1 cellular context compared by ENCODE assay signal in the genomic region with DNA sequence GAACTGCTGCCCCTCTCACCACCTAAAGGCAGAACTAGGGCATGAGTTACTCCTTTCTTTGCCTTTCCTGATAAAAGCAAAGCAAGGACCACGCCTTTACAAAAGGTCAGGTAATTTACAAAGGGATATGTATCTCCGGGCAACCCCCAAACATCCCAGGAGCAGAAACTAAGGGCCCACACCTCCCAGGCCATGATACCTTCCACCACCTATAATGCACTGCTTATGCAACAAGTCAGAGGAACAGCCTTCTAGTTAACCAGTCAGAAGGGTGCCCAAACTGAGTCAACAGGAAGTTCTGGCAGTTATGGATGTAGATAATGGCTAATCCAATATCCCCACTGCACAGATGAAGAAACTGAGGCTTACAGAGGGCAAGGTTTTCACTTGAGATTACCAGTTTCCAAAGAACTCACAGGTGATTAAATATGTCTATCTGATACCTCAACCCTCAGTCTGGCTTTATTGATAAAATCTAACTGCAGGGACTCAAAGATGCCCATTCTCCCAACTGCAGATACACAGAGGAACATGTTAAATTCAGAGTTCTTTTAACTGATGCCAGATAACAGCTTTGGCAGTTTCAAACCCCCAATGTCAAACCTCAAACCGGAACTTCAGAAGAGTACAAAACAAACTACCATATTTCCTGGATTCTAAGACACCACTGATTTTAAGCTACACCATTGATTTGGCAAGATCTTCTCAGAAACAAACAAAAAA.
TF ChIP-seq lines count a peak whose summit lies in the region.

No MANE protein-coding gene starts in this region.

TF ChIP-seq in GM23338, 12 proteins besides CTCF, POLR2A, EP300 and RAD21:
- TF ChIP-seq, protein P1, sequence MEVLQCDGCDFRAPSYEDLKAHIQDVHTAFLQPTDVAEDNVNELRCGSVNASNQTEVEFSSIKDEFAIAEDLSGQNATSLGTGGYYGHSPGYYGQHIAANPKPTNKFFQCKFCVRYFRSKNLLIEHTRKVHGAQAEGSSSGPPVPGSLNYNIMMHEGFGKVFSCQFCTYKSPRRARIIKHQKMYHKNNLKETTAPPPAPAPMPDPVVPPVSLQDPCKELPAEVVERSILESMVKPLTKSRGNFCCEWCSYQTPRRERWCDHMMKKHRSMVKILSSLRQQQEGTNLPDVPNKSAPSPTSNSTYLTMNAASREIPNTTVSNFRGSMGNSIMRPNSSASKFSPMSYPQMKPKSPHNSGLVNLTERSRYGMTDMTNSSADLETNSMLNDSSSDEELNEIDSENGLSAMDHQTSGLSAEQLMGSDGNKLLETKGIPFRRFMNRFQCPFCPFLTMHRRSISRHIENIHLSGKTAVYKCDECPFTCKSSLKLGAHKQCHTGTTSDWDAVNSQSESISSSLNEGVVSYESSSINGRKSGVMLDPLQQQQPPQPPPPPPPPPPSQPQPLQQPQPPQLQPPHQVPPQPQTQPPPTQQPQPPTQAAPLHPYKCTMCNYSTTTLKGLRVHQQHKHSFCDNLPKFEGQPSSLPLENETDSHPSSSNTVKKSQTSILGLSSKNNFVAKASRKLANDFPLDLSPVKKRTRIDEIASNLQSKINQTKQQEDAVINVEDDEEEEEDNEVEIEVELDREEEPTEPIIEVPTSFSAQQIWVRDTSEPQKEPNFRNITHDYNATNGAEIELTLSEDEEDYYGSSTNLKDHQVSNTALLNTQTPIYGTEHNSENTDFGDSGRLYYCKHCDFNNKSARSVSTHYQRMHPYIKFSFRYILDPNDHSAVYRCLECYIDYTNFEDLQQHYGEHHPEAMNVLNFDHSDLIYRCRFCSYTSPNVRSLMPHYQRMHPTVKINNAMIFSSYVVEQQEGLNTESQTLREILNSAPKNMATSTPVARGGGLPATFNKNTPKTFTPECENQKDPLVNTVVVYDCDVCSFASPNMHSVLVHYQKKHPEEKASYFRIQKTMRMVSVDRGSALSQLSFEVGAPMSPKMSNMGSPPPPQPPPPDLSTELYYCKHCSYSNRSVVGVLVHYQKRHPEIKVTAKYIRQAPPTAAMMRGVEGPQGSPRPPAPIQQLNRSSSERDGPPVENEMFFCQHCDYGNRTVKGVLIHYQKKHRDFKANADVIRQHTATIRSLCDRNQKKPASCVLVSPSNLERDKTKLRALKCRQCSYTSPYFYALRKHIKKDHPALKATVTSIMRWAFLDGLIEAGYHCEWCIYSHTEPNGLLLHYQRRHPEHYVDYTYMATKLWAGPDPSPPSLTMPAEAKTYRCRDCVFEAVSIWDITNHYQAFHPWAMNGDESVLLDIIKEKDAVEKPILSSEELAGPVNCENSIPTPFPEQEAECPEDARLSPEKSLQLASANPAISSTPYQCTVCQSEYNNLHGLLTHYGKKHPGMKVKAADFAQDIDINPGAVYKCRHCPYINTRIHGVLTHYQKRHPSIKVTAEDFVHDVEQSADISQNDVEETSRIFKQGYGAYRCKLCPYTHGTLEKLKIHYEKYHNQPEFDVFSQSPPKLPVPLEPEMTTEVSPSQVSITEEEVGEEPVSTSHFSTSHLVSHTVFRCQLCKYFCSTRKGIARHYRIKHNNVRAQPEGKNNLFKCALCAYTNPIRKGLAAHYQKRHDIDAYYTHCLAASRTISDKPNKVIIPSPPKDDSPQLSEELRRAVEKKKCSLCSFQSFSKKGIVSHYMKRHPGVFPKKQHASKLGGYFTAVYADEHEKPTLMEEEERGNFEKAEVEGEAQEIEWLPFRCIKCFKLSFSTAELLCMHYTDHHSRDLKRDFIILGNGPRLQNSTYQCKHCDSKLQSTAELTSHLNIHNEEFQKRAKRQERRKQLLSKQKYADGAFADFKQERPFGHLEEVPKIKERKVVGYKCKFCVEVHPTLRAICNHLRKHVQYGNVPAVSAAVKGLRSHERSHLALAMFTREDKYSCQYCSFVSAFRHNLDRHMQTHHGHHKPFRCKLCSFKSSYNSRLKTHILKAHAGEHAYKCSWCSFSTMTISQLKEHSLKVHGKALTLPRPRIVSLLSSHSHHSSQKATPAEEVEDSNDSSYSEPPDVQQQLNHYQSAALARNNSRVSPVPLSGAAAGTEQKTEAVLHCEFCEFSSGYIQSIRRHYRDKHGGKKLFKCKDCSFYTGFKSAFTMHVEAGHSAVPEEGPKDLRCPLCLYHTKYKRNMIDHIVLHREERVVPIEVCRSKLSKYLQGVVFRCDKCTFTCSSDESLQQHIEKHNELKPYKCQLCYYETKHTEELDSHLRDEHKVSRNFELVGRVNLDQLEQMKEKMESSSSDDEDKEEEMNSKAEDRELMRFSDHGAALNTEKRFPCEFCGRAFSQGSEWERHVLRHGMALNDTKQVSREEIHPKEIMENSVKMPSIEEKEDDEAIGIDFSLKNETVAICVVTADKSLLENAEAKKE (CRISPR knock-in tag; IDR thresholded peaks at IDR 0.05): no peak
- no peak for TF ChIP-seq ZNF331 (CRISPR knock-in tag; IDR thresholded peaks at IDR 0.05; ENCODE audit: low read depth)
- TF ChIP-seq NANOG (IDR thresholded peaks at IDR 0.05; ENCODE audit: borderline replicate concordance): no peak
